29 cellular contexts compared by ENCODE assay signal in genomic region chr13:22120646-22121045, GRCh38.
"Had no signal": no experiment of that assay in that cellular context is flagged by ENCODE, and none has a peak within 500 bp of the region (broad histone marks: within the 10 kb centered on the region; RNA-seq: fewer than 3 reads in every experiment).

No MANE protein-coding gene starts in this region.

- H3K4me3 ChIP-seq: ascending aorta, cardiac muscle cell, colonic mucosa, left ventricle myocardium inferior, mucosa of descending colon, ovary, right lobe of liver, suprapubic skin, tibial artery, upper lobe of right lung had no signal

- H3K27ac Mint-ChIP-seq: activated naive CD4-positive, alpha-beta T cell treated with anti-CD3 and anti-CD28 coated beads for 36 hours; activated naive CD8-positive, alpha-beta T cell treated with anti-CD3 and anti-CD28 coated beads for 36 hours; brain; nephron; progenitor cell of endocrine pancreas had no signal

- H3K9me3 Mint-ChIP-seq: brain, nephron had no signal

- H3K36me3 Mint-ChIP-seq: brain had no signal

- H3K4me1 Mint-ChIP-seq: brain had no signal

- DNase-seq: activated CD4-positive, alpha-beta T cell treated with anti-CD3 and anti-CD28 coated beads for 4 hours; activated CD4-positive, alpha-beta T cell treated with anti-CD3 and anti-CD28 coated beads, Interleukin-2, amount 50 U/mL, for 48 hours; activated CD8-positive, alpha-beta memory T cell treated with anti-CD3 and anti-CD28 coated beads for 24 hours; activated effector memory CD4-positive, alpha-beta T cell treated with anti-CD3 and anti-CD28 coated beads, Interleukin-2, amount 50 U/mL, for 16 hours; activated naive CD4-positive, alpha-beta T cell treated with anti-CD3 and anti-CD28 coated beads for 36 hours; activated naive CD8-positive, alpha-beta T cell treated with anti-CD3 and anti-CD28 coated beads for 36 hours; activated T-cell treated with anti-CD3 and anti-CD28 coated beads, Interleukin-2, amount 50 U/mL, for 1 hour; cerebellar nuclear complex; colonic mucosa; effector CD8-positive, alpha-beta T cell; islet precursor cell; left ventricle myocardium inferior; mucosa of descending colon; ovary; right lobe of liver; stimulated activated CD4-positive, alpha-beta T cell treated with anti-CD3 and anti-CD28 coated beads, Interleukin-12 subunit alpha, Interleukin-12 subunit beta, amount 100 ng/mL, for 4 hours; stimulated activated CD4-positive, alpha-beta T cell treated with anti-CD3 and anti-CD28 coated beads, Interleukin-4, amount 100 ng/mL, for 1 hour; T-helper 9 cell; tibial artery; upper lobe of right lung had no signal

- ATAC-seq: mucosa of descending colon, right lobe of liver had no signal

- H3K36me3 ChIP-seq: ascending aorta, cardiac muscle cell, colonic mucosa, left ventricle myocardium inferior, neutrophil, ovary, right lobe of liver, suprapubic skin, tibial artery, upper lobe of right lung had no signal

- H3K9me3 ChIP-seq: ascending aorta, colonic mucosa, left ventricle myocardium inferior, mucosa of descending colon, neutrophil, ovary, right lobe of liver, suprapubic skin, tibial artery, upper lobe of right lung had no signal

- H3K27me3 ChIP-seq: ascending aorta, cardiac muscle cell, colonic mucosa, neutrophil, ovary, right lobe of liver, suprapubic skin, tibial artery, upper lobe of right lung had no signal

- H3K4me3 Mint-ChIP-seq: activated naive CD4-positive, alpha-beta T cell treated with anti-CD3 and anti-CD28 coated beads for 36 hours; activated naive CD8-positive, alpha-beta T cell treated with anti-CD3 and anti-CD28 coated beads for 36 hours; activated T-helper 1 cell treated with anti-CD3 and anti-CD28 coated beads, Interleukin-12 subunit alpha, Interleukin-12 subunit beta, Interleukin-2, Interleukin-4 antibody, amounts not matched to agents 30 ng/mL and 10 ng/mL and 1 ng/mL, durations not matched to agents 14 hours and 24 hours and 36 hours; brain; nephron had no signal

- H3K27me3 Mint-ChIP-seq: activated naive CD8-positive, alpha-beta T cell treated with anti-CD3 and anti-CD28 coated beads for 36 hours; progenitor cell of endocrine pancreas had no signal

- H3K27ac ChIP-seq: ascending aorta, cardiac muscle cell, colonic mucosa, left ventricle myocardium inferior, neutrophil, ovary, right lobe of liver, suprapubic skin, tibial artery, upper lobe of right lung, VCaP had no signal

- H3K4me1 ChIP-seq: ascending aorta, colonic mucosa, left ventricle myocardium inferior, right lobe of liver, suprapubic skin, upper lobe of right lung had no signal
